1 cellular context compared by ENCODE assay signal in the genomic region with DNA sequence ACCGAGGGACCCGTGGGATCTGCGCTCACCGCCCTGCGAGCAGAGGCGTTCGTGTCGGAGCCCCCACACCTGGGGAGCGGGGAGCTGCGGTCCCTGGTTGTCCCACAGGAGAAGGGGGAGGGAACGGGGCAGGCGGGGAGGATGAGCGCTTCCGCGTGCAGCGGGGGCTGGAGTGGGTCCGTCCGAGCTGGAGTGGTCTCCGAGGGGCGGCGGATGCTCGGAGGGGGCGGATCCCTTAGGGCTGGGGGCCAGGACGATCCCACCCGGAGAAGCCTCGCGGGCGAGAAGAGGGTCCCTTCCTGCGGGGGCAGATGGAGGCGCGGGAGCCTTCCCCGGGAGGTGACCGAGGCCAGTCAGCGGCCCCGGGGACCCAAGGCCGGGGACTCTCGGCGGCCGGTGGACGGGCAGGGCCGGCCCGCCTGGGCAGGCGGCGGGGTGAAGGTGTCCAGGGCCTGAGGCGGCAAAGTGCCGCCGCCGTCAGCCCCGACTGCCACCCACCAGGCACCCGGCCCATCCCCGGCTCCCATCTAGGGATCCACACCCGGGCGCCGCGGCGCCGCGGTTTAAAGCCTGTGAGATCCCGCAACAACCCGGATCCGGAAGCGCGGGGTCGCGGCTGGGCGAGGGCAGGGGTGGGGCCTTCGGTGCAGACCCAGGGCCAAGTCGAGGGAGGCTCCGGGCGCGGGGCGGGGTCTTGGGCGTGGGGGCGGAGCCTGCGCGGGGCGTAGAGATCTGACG.
TF ChIP-seq lines count a peak whose summit lies in the region.

No MANE protein-coding gene starts in this region.

TF ChIP-seq in K562, 482 proteins besides CTCF, POLR2A, EP300 and RAD21 (continued from another document and continues in another):
- TF ChIP-seq, protein P1, sequence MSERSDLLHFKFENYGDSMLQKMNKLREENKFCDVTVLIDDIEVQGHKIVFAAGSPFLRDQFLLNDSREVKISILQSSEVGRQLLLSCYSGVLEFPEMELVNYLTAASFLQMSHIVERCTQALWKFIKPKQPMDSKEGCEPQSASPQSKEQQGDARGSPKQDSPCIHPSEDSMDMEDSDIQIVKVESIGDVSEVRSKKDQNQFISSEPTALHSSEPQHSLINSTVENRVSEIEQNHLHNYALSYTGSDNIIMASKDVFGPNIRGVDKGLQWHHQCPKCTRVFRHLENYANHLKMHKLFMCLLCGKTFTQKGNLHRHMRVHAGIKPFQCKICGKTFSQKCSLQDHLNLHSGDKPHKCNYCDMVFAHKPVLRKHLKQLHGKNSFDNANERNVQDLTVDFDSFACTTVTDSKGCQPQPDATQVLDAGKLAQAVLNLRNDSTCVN (CRISPR knock-in tag; IDR thresholded peaks at IDR 0.05), result no peak
- TF ChIP-seq RNF2 (IDR thresholded peaks at IDR 0.05) (no peak), ILK (tag; IDR thresholded peaks at IDR 0.05; ENCODE audit: borderline replicate concordance, low read depth) (no peak), DMBX1 (CRISPR knock-in tag; IDR thresholded peaks at IDR 0.05; ENCODE audit: borderline replicate concordance) (no peak), GATA2 (CRISPR knock-in tag; IDR thresholded peaks at IDR 0.05) (no peak), MAFF (IDR thresholded peaks at IDR 0.05; ENCODE audit: low read length) (no peak), SNRNP70 (optimal IDR thresholded peaks at IDR 0.05; ENCODE audit: low read depth, low read length) (no peak), SRSF7 (optimal IDR thresholded peaks at IDR 0.05; ENCODE audit: low read depth, low read length) (no peak), ZNF584 (CRISPR knock-in tag; IDR thresholded peaks at IDR 0.05; ENCODE audit: low read depth) (no peak), HNRNPK (IDR thresholded peaks at IDR 0.05; ENCODE audit: low read depth, low read length, poor library complexity, severe bottlenecking) (no peak), TAF9B (IDR thresholded peaks at IDR 0.05; ENCODE audit: partially characterized antibody) (no peak), SRF (CRISPR knock-in tag; IDR thresholded peaks at IDR 0.05) (no peak), ZNF76 (CRISPR knock-in tag; IDR thresholded peaks at IDR 0.05; ENCODE audit: borderline replicate concordance) (no peak), C11orf30 (IDR thresholded peaks at IDR 0.05; ENCODE audit: low read depth) (peak; percentile 55; the same call in 1 of the 2 replicates), KDM1A (IDR thresholded peaks at IDR 0.05) (no peak)
- TF ChIP-seq, protein P2, sequence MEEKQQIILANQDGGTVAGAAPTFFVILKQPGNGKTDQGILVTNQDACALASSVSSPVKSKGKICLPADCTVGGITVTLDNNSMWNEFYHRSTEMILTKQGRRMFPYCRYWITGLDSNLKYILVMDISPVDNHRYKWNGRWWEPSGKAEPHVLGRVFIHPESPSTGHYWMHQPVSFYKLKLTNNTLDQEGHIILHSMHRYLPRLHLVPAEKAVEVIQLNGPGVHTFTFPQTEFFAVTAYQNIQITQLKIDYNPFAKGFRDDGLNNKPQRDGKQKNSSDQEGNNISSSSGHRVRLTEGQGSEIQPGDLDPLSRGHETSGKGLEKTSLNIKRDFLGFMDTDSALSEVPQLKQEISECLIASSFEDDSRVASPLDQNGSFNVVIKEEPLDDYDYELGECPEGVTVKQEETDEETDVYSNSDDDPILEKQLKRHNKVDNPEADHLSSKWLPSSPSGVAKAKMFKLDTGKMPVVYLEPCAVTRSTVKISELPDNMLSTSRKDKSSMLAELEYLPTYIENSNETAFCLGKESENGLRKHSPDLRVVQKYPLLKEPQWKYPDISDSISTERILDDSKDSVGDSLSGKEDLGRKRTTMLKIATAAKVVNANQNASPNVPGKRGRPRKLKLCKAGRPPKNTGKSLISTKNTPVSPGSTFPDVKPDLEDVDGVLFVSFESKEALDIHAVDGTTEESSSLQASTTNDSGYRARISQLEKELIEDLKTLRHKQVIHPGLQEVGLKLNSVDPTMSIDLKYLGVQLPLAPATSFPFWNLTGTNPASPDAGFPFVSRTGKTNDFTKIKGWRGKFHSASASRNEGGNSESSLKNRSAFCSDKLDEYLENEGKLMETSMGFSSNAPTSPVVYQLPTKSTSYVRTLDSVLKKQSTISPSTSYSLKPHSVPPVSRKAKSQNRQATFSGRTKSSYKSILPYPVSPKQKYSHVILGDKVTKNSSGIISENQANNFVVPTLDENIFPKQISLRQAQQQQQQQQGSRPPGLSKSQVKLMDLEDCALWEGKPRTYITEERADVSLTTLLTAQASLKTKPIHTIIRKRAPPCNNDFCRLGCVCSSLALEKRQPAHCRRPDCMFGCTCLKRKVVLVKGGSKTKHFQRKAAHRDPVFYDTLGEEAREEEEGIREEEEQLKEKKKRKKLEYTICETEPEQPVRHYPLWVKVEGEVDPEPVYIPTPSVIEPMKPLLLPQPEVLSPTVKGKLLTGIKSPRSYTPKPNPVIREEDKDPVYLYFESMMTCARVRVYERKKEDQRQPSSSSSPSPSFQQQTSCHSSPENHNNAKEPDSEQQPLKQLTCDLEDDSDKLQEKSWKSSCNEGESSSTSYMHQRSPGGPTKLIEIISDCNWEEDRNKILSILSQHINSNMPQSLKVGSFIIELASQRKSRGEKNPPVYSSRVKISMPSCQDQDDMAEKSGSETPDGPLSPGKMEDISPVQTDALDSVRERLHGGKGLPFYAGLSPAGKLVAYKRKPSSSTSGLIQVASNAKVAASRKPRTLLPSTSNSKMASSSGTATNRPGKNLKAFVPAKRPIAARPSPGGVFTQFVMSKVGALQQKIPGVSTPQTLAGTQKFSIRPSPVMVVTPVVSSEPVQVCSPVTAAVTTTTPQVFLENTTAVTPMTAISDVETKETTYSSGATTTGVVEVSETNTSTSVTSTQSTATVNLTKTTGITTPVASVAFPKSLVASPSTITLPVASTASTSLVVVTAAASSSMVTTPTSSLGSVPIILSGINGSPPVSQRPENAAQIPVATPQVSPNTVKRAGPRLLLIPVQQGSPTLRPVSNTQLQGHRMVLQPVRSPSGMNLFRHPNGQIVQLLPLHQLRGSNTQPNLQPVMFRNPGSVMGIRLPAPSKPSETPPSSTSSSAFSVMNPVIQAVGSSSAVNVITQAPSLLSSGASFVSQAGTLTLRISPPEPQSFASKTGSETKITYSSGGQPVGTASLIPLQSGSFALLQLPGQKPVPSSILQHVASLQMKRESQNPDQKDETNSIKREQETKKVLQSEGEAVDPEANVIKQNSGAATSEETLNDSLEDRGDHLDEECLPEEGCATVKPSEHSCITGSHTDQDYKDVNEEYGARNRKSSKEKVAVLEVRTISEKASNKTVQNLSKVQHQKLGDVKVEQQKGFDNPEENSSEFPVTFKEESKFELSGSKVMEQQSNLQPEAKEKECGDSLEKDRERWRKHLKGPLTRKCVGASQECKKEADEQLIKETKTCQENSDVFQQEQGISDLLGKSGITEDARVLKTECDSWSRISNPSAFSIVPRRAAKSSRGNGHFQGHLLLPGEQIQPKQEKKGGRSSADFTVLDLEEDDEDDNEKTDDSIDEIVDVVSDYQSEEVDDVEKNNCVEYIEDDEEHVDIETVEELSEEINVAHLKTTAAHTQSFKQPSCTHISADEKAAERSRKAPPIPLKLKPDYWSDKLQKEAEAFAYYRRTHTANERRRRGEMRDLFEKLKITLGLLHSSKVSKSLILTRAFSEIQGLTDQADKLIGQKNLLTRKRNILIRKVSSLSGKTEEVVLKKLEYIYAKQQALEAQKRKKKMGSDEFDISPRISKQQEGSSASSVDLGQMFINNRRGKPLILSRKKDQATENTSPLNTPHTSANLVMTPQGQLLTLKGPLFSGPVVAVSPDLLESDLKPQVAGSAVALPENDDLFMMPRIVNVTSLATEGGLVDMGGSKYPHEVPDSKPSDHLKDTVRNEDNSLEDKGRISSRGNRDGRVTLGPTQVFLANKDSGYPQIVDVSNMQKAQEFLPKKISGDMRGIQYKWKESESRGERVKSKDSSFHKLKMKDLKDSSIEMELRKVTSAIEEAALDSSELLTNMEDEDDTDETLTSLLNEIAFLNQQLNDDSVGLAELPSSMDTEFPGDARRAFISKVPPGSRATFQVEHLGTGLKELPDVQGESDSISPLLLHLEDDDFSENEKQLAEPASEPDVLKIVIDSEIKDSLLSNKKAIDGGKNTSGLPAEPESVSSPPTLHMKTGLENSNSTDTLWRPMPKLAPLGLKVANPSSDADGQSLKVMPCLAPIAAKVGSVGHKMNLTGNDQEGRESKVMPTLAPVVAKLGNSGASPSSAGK (IDR thresholded peaks at IDR 0.05), result peak; percentile 25; the same call in 1 of the 2 replicates
- TF ChIP-seq, protein P3, sequence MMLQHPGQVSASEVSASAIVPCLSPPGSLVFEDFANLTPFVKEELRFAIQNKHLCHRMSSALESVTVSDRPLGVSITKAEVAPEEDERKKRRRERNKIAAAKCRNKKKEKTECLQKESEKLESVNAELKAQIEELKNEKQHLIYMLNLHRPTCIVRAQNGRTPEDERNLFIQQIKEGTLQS (IDR thresholded peaks at IDR 0.05), result no peak
- TF ChIP-seq, protein P3 (CRISPR knock-in tag; conservative IDR thresholded peaks at IDR 0.05), result no peak
- TF ChIP-seq, protein P4, sequence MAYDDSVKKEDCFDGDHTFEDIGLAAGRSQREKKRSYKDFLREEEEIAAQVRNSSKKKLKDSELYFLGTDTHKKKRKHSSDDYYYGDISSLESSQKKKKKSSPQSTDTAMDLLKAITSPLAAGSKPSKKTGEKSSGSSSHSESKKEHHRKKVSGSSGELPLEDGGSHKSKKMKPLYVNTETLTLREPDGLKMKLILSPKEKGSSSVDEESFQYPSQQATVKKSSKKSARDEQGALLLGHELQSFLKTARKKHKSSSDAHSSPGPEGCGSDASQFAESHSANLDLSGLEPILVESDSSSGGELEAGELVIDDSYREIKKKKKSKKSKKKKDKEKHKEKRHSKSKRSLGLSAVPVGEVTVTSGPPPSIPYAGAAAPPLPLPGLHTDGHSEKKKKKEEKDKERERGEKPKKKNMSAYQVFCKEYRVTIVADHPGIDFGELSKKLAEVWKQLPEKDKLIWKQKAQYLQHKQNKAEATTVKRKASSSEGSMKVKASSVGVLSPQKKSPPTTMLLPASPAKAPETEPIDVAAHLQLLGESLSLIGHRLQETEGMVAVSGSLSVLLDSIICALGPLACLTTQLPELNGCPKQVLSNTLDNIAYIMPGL (CRISPR knock-in tag; IDR thresholded peaks at IDR 0.05), result no peak
- TF ChIP-seq, protein P5, sequence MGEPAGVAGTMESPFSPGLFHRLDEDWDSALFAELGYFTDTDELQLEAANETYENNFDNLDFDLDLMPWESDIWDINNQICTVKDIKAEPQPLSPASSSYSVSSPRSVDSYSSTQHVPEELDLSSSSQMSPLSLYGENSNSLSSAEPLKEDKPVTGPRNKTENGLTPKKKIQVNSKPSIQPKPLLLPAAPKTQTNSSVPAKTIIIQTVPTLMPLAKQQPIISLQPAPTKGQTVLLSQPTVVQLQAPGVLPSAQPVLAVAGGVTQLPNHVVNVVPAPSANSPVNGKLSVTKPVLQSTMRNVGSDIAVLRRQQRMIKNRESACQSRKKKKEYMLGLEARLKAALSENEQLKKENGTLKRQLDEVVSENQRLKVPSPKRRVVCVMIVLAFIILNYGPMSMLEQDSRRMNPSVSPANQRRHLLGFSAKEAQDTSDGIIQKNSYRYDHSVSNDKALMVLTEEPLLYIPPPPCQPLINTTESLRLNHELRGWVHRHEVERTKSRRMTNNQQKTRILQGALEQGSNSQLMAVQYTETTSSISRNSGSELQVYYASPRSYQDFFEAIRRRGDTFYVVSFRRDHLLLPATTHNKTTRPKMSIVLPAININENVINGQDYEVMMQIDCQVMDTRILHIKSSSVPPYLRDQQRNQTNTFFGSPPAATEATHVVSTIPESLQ (CRISPR knock-in tag; IDR thresholded peaks at IDR 0.05), result no peak
- TF ChIP-seq, protein P6, sequence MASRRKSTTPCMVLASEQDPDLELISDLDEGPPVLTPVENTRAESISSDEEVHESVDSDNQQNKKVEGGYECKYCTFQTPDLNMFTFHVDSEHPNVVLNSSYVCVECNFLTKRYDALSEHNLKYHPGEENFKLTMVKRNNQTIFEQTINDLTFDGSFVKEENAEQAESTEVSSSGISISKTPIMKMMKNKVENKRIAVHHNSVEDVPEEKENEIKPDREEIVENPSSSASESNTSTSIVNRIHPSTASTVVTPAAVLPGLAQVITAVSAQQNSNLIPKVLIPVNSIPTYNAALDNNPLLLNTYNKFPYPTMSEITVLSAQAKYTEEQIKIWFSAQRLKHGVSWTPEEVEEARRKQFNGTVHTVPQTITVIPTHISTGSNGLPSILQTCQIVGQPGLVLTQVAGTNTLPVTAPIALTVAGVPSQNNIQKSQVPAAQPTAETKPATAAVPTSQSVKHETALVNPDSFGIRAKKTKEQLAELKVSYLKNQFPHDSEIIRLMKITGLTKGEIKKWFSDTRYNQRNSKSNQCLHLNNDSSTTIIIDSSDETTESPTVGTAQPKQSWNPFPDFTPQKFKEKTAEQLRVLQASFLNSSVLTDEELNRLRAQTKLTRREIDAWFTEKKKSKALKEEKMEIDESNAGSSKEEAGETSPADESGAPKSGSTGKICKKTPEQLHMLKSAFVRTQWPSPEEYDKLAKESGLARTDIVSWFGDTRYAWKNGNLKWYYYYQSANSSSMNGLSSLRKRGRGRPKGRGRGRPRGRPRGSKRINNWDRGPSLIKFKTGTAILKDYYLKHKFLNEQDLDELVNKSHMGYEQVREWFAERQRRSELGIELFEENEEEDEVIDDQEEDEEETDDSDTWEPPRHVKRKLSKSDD (conservative IDR thresholded peaks at IDR 0.05; ENCODE audit: low read length), result no peak
- TF ChIP-seq, protein P7, sequence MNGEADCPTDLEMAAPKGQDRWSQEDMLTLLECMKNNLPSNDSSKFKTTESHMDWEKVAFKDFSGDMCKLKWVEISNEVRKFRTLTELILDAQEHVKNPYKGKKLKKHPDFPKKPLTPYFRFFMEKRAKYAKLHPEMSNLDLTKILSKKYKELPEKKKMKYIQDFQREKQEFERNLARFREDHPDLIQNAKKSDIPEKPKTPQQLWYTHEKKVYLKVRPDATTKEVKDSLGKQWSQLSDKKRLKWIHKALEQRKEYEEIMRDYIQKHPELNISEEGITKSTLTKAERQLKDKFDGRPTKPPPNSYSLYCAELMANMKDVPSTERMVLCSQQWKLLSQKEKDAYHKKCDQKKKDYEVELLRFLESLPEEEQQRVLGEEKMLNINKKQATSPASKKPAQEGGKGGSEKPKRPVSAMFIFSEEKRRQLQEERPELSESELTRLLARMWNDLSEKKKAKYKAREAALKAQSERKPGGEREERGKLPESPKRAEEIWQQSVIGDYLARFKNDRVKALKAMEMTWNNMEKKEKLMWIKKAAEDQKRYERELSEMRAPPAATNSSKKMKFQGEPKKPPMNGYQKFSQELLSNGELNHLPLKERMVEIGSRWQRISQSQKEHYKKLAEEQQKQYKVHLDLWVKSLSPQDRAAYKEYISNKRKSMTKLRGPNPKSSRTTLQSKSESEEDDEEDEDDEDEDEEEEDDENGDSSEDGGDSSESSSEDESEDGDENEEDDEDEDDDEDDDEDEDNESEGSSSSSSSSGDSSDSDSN (IDR thresholded peaks at IDR 0.05; ENCODE audit: borderline replicate concordance in 1 of 2, low read depth in 2 of 2, low read length in 2 of 2), result peak; percentile 74 to 93
